1 cellular context compared by ENCODE assay signal in the genomic region with DNA sequence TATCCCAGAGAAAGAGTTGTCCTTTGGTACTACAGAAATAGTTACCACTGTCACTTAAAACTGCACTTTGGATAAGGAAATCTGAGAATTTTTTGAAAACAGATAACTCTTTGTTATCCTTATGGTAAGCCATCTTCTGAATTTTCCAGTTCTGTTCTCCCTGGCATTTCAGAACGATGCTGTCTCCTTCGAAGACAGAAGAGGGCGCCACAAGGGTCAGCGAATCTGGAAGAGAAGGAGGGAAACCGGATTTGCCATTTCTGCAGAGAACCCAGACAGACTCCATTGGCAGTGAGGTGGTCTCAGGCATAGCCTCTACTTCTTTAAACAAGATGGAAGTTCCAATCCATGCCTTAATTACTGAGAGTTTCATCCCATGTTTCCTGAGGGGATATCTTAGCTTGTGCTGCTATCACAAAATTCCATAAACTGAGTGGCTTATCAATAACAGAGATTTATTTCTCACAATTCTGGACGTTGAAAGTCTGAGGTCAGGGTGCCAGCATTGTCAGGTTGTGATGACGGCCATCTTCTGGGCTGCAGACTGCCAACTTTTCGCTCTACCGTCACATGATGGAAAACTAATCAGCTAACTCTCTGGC.
TF ChIP-seq lines count a peak whose summit lies in the region.

No MANE protein-coding gene starts in this region.

TF ChIP-seq in HepG2, 621 proteins besides CTCF, POLR2A, EP300 and RAD21:
- TF ChIP-seq POLR2AphosphoS5 (IDR thresholded peaks at IDR 0.05; ENCODE audit: low read depth, low read length) (no peak), ZNF687 (CRISPR knock-in tag; IDR thresholded peaks at IDR 0.05) (no peak), ZC3H13 (CRISPR knock-in tag; IDR thresholded peaks at IDR 0.05) (no peak), MTA3 (CRISPR knock-in tag; IDR thresholded peaks at IDR 0.05) (no peak), EHMT2 (IDR thresholded peaks at IDR 0.05; ENCODE audit: borderline replicate concordance, low read depth, low read length) (no peak), ZNF24 (IDR thresholded peaks at IDR 0.05) (no peak), ZNF784 (CRISPR knock-in tag; IDR thresholded peaks at IDR 0.05; ENCODE audit: borderline replicate concordance) (no peak), NFIC (IDR thresholded peaks at IDR 0.05; ENCODE audit: low read length) (no peak), ZNF563 (CRISPR knock-in tag; IDR thresholded peaks at IDR 0.05) (no peak), TARDBP (CRISPR knock-in tag; IDR thresholded peaks at IDR 0.05) (no peak), ZNF547 (CRISPR knock-in tag; IDR thresholded peaks at IDR 0.05) (no peak), STAG1 (CRISPR knock-in tag; IDR thresholded peaks at IDR 0.05) (no peak)
- TF ChIP-seq, protein P1, sequence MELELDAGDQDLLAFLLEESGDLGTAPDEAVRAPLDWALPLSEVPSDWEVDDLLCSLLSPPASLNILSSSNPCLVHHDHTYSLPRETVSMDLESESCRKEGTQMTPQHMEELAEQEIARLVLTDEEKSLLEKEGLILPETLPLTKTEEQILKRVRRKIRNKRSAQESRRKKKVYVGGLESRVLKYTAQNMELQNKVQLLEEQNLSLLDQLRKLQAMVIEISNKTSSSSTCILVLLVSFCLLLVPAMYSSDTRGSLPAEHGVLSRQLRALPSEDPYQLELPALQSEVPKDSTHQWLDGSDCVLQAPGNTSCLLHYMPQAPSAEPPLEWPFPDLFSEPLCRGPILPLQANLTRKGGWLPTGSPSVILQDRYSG (CRISPR knock-in tag; IDR thresholded peaks at IDR 0.05) = no peak
